Comparison of ENCODE assay signal across 1 cellular context in the genomic region with DNA sequence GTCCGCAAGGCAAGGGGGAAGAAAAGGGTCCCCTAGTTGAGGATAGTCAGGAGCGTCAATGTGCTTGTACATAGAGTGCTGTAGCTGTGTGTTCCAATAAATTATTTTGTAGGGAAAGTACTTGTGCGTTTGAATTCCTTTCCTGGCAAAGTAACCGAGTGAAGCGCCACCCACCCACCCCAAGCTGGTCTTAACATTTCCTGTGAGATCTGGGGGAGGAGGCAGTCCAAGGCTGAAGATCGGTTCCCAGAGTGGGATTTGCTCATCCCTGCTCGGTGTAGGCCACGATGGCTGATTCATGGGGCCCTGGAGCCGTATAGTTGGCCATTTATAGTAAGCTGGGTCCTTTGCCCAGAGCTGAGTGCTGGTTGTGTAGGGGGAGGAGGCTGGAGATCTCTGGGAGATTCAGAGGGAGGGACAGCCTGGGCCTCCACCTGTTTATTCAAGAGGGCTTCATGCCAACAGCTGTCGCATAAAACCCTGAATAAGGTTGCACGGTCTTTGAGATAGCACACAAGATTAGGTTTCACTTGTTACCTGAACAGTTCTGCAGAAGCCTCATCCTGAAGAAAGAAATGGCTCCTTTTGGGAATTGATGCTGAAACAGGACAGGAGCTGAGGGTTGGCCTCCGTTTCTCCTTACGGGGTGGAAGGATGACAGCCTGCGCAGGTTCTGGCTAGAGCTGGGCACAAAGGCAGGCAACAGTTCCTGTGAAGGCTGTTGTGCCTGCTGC.
TF ChIP-seq lines count a peak whose summit lies in the region.

No MANE protein-coding gene starts in this region.

TF ChIP-seq in K562, 482 proteins besides CTCF, POLR2A, EP300 and RAD21 (continued from another document and continues in another):
- TF ChIP-seq, protein P1, sequence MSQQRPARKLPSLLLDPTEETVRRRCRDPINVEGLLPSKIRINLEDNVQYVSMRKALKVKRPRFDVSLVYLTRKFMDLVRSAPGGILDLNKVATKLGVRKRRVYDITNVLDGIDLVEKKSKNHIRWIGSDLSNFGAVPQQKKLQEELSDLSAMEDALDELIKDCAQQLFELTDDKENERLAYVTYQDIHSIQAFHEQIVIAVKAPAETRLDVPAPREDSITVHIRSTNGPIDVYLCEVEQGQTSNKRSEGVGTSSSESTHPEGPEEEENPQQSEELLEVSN (IDR thresholded peaks at IDR 0.05; ENCODE audit: borderline replicate concordance in 1 of 2, extremely low read depth in 1 of 2, insufficient read depth in 1 of 2, insufficient read length in 1 of 2, low read depth in 1 of 2, low read length in 1 of 2, poor library complexity in 1 of 2, severe bottlenecking in 1 of 2), result no peak
- TF ChIP-seq RFX5 (IDR thresholded peaks at IDR 0.05; ENCODE audit: low read depth, low read length), result no peak
- no peak for TF ChIP-seq WHSC1 (IDR thresholded peaks at IDR 0.05; ENCODE audit: low read length)
- peak; percentile 8; the same call in 1 of the 2 replicates for TF ChIP-seq NCOR1 (IDR thresholded peaks at IDR 0.05)
- no peak for TF ChIP-seq TARDBP (IDR thresholded peaks at IDR 0.05)
- TF ChIP-seq, protein P2, sequence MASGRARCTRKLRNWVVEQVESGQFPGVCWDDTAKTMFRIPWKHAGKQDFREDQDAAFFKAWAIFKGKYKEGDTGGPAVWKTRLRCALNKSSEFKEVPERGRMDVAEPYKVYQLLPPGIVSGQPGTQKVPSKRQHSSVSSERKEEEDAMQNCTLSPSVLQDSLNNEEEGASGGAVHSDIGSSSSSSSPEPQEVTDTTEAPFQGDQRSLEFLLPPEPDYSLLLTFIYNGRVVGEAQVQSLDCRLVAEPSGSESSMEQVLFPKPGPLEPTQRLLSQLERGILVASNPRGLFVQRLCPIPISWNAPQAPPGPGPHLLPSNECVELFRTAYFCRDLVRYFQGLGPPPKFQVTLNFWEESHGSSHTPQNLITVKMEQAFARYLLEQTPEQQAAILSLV (tag; IDR thresholded peaks at IDR 0.05), result no peak
- peak; percentile 55; the same call in 1 of the 2 replicates for TF ChIP-seq LCOR (CRISPR knock-in tag; IDR thresholded peaks at IDR 0.05)
- TF ChIP-seq TAF9B (IDR thresholded peaks at IDR 0.05; ENCODE audit: partially characterized antibody), result no peak
- TF ChIP-seq, protein P3, sequence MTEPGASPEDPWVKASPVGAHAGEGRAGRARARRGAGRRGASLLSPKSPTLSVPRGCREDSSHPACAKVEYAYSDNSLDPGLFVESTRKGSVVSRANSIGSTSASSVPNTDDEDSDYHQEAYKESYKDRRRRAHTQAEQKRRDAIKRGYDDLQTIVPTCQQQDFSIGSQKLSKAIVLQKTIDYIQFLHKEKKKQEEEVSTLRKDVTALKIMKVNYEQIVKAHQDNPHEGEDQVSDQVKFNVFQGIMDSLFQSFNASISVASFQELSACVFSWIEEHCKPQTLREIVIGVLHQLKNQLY (CRISPR knock-in tag; conservative IDR thresholded peaks at IDR 0.05), result no peak; a peak in 1 of 4 replicates
- no peak for TF ChIP-seq NR3C1 (CRISPR knock-in tag; IDR thresholded peaks at IDR 0.05)
- TF ChIP-seq CREM (IDR thresholded peaks at IDR 0.05; ENCODE audit: low read depth), result 0 out of 2 replicates have a peak, but pooled peaks have one; percentile 4
- TF ChIP-seq BCOR (IDR thresholded peaks at IDR 0.05), result no peak
- no peak for TF ChIP-seq ESRRA (IDR thresholded peaks at IDR 0.05; ENCODE audit: borderline replicate concordance, low read depth)
- TF ChIP-seq, protein P4, sequence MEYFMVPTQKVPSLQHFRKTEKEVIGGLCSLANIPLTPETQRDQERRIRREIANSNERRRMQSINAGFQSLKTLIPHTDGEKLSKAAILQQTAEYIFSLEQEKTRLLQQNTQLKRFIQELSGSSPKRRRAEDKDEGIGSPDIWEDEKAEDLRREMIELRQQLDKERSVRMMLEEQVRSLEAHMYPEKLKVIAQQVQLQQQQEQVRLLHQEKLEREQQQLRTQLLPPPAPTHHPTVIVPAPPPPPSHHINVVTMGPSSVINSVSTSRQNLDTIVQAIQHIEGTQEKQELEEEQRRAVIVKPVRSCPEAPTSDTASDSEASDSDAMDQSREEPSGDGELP (CRISPR knock-in tag; IDR thresholded peaks at IDR 0.05; ENCODE audit: borderline replicate concordance), result peak; percentile 65; the same call in 1 of the 2 replicates
- TF ChIP-seq SMAD2 (IDR thresholded peaks at IDR 0.05; ENCODE audit: low read depth, low read length), result no peak
- TF ChIP-seq, protein P5, sequence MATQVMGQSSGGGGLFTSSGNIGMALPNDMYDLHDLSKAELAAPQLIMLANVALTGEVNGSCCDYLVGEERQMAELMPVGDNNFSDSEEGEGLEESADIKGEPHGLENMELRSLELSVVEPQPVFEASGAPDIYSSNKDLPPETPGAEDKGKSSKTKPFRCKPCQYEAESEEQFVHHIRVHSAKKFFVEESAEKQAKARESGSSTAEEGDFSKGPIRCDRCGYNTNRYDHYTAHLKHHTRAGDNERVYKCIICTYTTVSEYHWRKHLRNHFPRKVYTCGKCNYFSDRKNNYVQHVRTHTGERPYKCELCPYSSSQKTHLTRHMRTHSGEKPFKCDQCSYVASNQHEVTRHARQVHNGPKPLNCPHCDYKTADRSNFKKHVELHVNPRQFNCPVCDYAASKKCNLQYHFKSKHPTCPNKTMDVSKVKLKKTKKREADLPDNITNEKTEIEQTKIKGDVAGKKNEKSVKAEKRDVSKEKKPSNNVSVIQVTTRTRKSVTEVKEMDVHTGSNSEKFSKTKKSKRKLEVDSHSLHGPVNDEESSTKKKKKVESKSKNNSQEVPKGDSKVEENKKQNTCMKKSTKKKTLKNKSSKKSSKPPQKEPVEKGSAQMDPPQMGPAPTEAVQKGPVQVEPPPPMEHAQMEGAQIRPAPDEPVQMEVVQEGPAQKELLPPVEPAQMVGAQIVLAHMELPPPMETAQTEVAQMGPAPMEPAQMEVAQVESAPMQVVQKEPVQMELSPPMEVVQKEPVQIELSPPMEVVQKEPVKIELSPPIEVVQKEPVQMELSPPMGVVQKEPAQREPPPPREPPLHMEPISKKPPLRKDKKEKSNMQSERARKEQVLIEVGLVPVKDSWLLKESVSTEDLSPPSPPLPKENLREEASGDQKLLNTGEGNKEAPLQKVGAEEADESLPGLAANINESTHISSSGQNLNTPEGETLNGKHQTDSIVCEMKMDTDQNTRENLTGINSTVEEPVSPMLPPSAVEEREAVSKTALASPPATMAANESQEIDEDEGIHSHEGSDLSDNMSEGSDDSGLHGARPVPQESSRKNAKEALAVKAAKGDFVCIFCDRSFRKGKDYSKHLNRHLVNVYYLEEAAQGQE (CRISPR knock-in tag; IDR thresholded peaks at IDR 0.05; ENCODE audit: low read depth), result no peak
- no peak for TF ChIP-seq BRCA1 (IDR thresholded peaks at IDR 0.05)
- no peak; the same call in 1 of the 2 replicates for TF ChIP-seq BRCA1 (CRISPR knock-in tag; IDR thresholded peaks at IDR 0.05)
- TF ChIP-seq, protein P6, sequence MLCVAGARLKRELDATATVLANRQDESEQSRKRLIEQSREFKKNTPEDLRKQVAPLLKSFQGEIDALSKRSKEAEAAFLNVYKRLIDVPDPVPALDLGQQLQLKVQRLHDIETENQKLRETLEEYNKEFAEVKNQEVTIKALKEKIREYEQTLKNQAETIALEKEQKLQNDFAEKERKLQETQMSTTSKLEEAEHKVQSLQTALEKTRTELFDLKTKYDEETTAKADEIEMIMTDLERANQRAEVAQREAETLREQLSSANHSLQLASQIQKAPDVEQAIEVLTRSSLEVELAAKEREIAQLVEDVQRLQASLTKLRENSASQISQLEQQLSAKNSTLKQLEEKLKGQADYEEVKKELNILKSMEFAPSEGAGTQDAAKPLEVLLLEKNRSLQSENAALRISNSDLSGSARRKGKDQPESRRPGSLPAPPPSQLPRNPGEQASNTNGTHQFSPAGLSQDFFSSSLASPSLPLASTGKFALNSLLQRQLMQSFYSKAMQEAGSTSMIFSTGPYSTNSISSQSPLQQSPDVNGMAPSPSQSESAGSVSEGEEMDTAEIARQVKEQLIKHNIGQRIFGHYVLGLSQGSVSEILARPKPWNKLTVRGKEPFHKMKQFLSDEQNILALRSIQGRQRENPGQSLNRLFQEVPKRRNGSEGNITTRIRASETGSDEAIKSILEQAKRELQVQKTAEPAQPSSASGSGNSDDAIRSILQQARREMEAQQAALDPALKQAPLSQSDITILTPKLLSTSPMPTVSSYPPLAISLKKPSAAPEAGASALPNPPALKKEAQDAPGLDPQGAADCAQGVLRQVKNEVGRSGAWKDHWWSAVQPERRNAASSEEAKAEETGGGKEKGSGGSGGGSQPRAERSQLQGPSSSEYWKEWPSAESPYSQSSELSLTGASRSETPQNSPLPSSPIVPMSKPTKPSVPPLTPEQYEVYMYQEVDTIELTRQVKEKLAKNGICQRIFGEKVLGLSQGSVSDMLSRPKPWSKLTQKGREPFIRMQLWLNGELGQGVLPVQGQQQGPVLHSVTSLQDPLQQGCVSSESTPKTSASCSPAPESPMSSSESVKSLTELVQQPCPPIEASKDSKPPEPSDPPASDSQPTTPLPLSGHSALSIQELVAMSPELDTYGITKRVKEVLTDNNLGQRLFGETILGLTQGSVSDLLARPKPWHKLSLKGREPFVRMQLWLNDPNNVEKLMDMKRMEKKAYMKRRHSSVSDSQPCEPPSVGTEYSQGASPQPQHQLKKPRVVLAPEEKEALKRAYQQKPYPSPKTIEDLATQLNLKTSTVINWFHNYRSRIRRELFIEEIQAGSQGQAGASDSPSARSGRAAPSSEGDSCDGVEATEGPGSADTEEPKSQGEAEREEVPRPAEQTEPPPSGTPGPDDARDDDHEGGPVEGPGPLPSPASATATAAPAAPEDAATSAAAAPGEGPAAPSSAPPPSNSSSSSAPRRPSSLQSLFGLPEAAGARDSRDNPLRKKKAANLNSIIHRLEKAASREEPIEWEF (CRISPR knock-in tag; IDR thresholded peaks at IDR 0.05), result no peak
- 0 out of 2 replicates have a peak, but pooled peaks have one; percentile 8 for TF ChIP-seq CTBP1 (IDR thresholded peaks at IDR 0.05; ENCODE audit: borderline replicate concordance)
- TF ChIP-seq STAG1 (CRISPR knock-in tag; IDR thresholded peaks at IDR 0.05; ENCODE audit: borderline replicate concordance), result no peak
- TF ChIP-seq ZKSCAN3 (CRISPR knock-in tag; IDR thresholded peaks at IDR 0.05), result no peak
- TF ChIP-seq, protein P7, sequence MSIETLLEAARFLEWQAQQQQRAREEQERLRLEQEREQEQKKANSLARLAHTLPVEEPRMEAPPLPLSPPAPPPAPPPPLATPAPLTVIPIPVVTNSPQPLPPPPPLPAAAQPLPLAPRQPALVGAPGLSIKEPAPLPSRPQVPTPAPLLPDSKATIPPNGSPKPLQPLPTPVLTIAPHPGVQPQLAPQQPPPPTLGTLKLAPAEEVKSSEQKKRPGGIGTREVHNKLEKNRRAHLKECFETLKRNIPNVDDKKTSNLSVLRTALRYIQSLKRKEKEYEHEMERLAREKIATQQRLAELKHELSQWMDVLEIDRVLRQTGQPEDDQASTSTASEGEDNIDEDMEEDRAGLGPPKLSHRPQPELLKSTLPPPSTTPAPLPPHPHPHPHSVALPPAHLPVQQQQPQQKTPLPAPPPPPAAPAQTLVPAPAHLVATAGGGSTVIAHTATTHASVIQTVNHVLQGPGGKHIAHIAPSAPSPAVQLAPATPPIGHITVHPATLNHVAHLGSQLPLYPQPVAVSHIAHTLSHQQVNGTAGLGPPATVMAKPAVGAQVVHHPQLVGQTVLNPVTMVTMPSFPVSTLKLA (conservative IDR thresholded peaks at IDR 0.05), result 0 out of 4 replicates have a peak, but pooled peaks of 1 of the 2 experiments have one; percentile 12
- no peak for TF ChIP-seq PHF21A (IDR thresholded peaks at IDR 0.05; ENCODE audit: borderline replicate concordance, low read depth)
- no peak for TF ChIP-seq ZNF282 (CRISPR knock-in tag; IDR thresholded peaks at IDR 0.05)
- no peak for TF ChIP-seq MXI1 (IDR thresholded peaks at IDR 0.05; ENCODE audit: low read depth, low read length)
- 0 out of 2 replicates have a peak, but pooled peaks have one; percentile 66 for TF ChIP-seq HNRNPUL1 (IDR thresholded peaks at IDR 0.05; ENCODE audit: low read length)
- TF ChIP-seq TOE1 (IDR thresholded peaks at IDR 0.05; ENCODE audit: borderline replicate concordance), result no peak
- no peak for TF ChIP-seq TOE1 (CRISPR knock-in tag; IDR thresholded peaks at IDR 0.05; ENCODE audit: borderline replicate concordance, low read depth)
- TF ChIP-seq NFXL1 (CRISPR knock-in tag; IDR thresholded peaks at IDR 0.05), result peak; percentile 63; the same call in 1 of the 2 replicates
- no peak for TF ChIP-seq SMAD1 (IDR thresholded peaks at IDR 0.05; ENCODE audit: low read depth, low read length, partially characterized antibody)
- no peak for TF ChIP-seq NFIX (CRISPR knock-in tag; IDR thresholded peaks at IDR 0.05; ENCODE audit: low read depth)
- TF ChIP-seq, protein P8, sequence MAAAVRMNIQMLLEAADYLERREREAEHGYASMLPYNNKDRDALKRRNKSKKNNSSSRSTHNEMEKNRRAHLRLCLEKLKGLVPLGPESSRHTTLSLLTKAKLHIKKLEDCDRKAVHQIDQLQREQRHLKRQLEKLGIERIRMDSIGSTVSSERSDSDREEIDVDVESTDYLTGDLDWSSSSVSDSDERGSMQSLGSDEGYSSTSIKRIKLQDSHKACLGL (CRISPR knock-in tag; IDR thresholded peaks at IDR 0.05; ENCODE audit: borderline replicate concordance, poor library complexity, severe bottlenecking), result no peak
- TF ChIP-seq, protein P9, sequence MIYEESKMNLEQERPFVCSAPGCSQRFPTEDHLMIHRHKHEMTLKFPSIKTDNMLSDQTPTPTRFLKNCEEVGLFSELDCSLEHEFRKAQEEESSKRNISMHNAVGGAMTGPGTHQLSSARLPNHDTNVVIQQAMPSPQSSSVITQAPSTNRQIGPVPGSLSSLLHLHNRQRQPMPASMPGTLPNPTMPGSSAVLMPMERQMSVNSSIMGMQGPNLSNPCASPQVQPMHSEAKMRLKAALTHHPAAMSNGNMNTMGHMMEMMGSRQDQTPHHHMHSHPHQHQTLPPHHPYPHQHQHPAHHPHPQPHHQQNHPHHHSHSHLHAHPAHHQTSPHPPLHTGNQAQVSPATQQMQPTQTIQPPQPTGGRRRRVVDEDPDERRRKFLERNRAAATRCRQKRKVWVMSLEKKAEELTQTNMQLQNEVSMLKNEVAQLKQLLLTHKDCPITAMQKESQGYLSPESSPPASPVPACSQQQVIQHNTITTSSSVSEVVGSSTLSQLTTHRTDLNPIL (CRISPR knock-in tag; IDR thresholded peaks at IDR 0.05), result no peak
- no peak for TF ChIP-seq ZNF253 (CRISPR knock-in tag; conservative IDR thresholded peaks at IDR 0.05)
- no peak for TF ChIP-seq MAFF (IDR thresholded peaks at IDR 0.05; ENCODE audit: low read length)
- no peak for TF ChIP-seq ZNF347 (CRISPR knock-in tag; IDR thresholded peaks at IDR 0.05; ENCODE audit: low read depth)
- peak; percentile 93 for TF ChIP-seq ERF (CRISPR knock-in tag; IDR thresholded peaks at IDR 0.05)
- TF ChIP-seq ZNF175 (CRISPR knock-in tag; IDR thresholded peaks at IDR 0.05; ENCODE audit: low read depth), result no peak
- TF ChIP-seq XRCC4 (IDR thresholded peaks at IDR 0.05; ENCODE audit: extremely low read depth, insufficient read depth, insufficient read length), result no peak
- TF ChIP-seq TRIM24 (IDR thresholded peaks at IDR 0.05), result no peak
- TF ChIP-seq BMI1 (IDR thresholded peaks at IDR 0.05; ENCODE audit: low read length), result no peak
- TF ChIP-seq SMAD4 (CRISPR knock-in tag; conservative IDR thresholded peaks at IDR 0.05), result no peak
- TF ChIP-seq KAT2B (IDR thresholded peaks at IDR 0.05; ENCODE audit: low read depth, low read length), result no peak
